19 cellular contexts compared by ENCODE assay signal in genomic region chr11:113238721-113239120, GRCh38.
"Had no signal": no experiment of that assay in that cellular context is flagged by ENCODE, and none has a peak within 500 bp of the region (broad histone marks: within the 10 kb centered on the region; RNA-seq: fewer than 3 reads in every experiment).

No MANE protein-coding gene starts in this region.

- H3K4me3 ChIP-seq: K562, SJCRH30 had no signal

- ATAC-seq: K562, SK-N-SH treated with all-trans-retinoic acid at 6 μM for 48 hours had no signal

- H3K27ac ChIP-seq: HL-60, KMS-11, RWPE1, SJCRH30 had no signal

- H3K27me3 ChIP-seq: SJCRH30 had no signal

- H3K9me3 ChIP-seq: SJCRH30 had no signal

- DNase-seq: Kasumi-1, MM.1S, NCI-H1092 treated with DMSO at 0.1 percent for 48 hours, NCI-H1436, NCI-H187, NCI-H2029, NCI-H2081 treated with DMSO at 0.1 percent for 48 hours, NCI-H2171, NCI-H2227 treated with DMSO at 0.1 percent for 48 hours, NCI-H526, NCI-H82, SHP77, SJCRH30, T-helper 1 cell had no signal
